In genomic region chr17:27632766-27633165, GRCh38 we compare ENCODE assay signal across 7 cellular contexts. TPM values are rescaled to one million over a fixed set of nuclear protein-coding genes. Genes with fewer than 3 reads are reported as not detected.
DNase-seq lines count a peak whose midpoint lies in the region; ATAC-seq and TF ChIP-seq lines count a peak whose summit lies in the region.
"Not testable (repeated sequence)": the region's sequence is repeated elsewhere in the genome, so short reads cannot be mapped to it uniquely, and the experiment has no call there.

No MANE protein-coding gene starts in this region.

- H3K4me3 ChIP-seq in dorsolateral prefrontal cortex (peak overlapping the region in 25 of 59 donors; percentile 1 to 56 (median 45)), heart right ventricle (peak overlapping the region in 7 of 10 donors; percentile 44 to 66 (median 57))
- not testable (repeated sequence) for H3K4me3 ChIP-seq in mucosa of descending colon; skeletal muscle cell (ENCODE audit: low read depth, low read length)

- H3K36me3 ChIP-seq in heart right ventricle; mucosa of descending colon (ENCODE audit: low read depth): not testable (repeated sequence)

- DNase-seq in EH (ENCODE audit: low read depth) (peak; percentile 69), MV-4-11 (lab: John Stamatoyannopoulos, UW) (peak; percentile 77), dorsolateral prefrontal cortex (peak in 7 of 10 donors; percentile 47 to 74 (median 61)), heart right ventricle (peak; percentile 79 to 86), mucosa of descending colon (peak; percentile 71 to 86 (median 80)), skeletal muscle cell (ENCODE audit: low read depth) (peak; percentile 20)
- DNase-seq in activated naive CD4-positive, alpha-beta T cell treated with anti-CD3 and anti-CD28 coated beads, Interleukin-2, amount 50 U/mL, for 72 hours (ENCODE audit: low spot score in 2 of 2) = not testable (repeated sequence)

- H3K9me3 Mint-ChIP-seq in activated naive CD4-positive, alpha-beta T cell treated with anti-CD3 and anti-CD28 coated beads, Interleukin-2, amount 50 U/mL, for 72 hours = not testable (repeated sequence)

- H3K9me3 ChIP-seq in heart right ventricle, mucosa of descending colon: not testable (repeated sequence)

- H3K27ac ChIP-seq in dorsolateral prefrontal cortex (peak overlapping the region in 41 of 59 donors; percentile 4 to 79 (median 56)), heart right ventricle (peak overlapping the region in 9 of 10 donors; percentile 43 to 92 (median 81))

- not testable (repeated sequence) for ATAC-seq in activated naive CD4-positive, alpha-beta T cell treated with anti-CD3 and anti-CD28 coated beads, Interleukin-2, amount 50 U/mL, for 72 hours
- ATAC-seq in heart right ventricle (peak; percentile 92 to 97 (median 95)), mucosa of descending colon (peak; percentile 43)

- WGBS in heart right ventricle, 2 donors = 8 to 24% methylated on average over 9 of the region's 9 CpGs

- not testable (repeated sequence) for H3K27me3 ChIP-seq in dorsolateral prefrontal cortex, heart right ventricle

- H3K4me1 ChIP-seq in heart right ventricle = peaks cover 7 to 64% (median 31%) of the 10 kb centered on the region in 9 donors
- peaks cover 43% of the 10 kb centered on the region for H3K4me1 ChIP-seq in mucosa of descending colon (ENCODE audit: low read depth)

- peak in 2 of 56 donors; percentile 8 to 10 for TF ChIP-seq CTCF in dorsolateral prefrontal cortex (IDR thresholded peaks at IDR 0.05 in 54 of 56, conservative IDR thresholded peaks at IDR 0.05 in 2 of 56; ENCODE audit: low read depth in 1 of 56, partially characterized antibody in 56 of 56)
- TF ChIP-seq CTCF in heart right ventricle (IDR thresholded peaks at IDR 0.05); mucosa of descending colon (IDR thresholded peaks at IDR 0.05): not testable (repeated sequence)

- intact Hi-C loops in dorsolateral prefrontal cortex (cut with DNase I); heart right ventricle (cut with DNase I); mucosa of descending colon (cut with DNase I, micrococcal nuclease): not testable (repeated sequence)

- peaks cover 0 to 22% of the 10 kb centered on the region in 2 donors for H3K36me3 Mint-ChIP-seq in activated naive CD4-positive, alpha-beta T cell treated with anti-CD3 and anti-CD28 coated beads, Interleukin-2, amount 50 U/mL, for 72 hours

- H3K27ac Mint-ChIP-seq in activated naive CD4-positive, alpha-beta T cell treated with anti-CD3 and anti-CD28 coated beads, Interleukin-2, amount 50 U/mL, for 72 hours = peak overlapping the region; percentile 29 to 89

RNA-seq across cellular contexts. Expression of gene LGALS9, which starts 1.8 kb away (rescaled TPM):
- 10 to 100 TPM; 22.2 to 71.5 TPM for total RNA-seq in activated naive CD4-positive, alpha-beta T cell treated with anti-CD3 and anti-CD28 coated beads, Interleukin-2, amount 50 U/mL, for 72 hours
- 10 to 100 TPM in 112 of 120 experiments, 1 to 10 TPM in 8; 6.8 to 52.7 (median 20.4) TPM for total RNA-seq in dorsolateral prefrontal cortex
- 10 to 100 TPM in 9 of 10 donors, 1 to 10 TPM in 1; 7.5 to 79.1 (median 16.2) TPM for total RNA-seq in heart right ventricle
- 10 to 100 TPM; 18.8 to 30.2 TPM for polyA plus RNA-seq in heart right ventricle
- total RNA-seq in mucosa of descending colon = 100 to 1,000 TPM; 217 to 573 (median 482) TPM
